Comparison of ENCODE assay signal across 15 cellular contexts in genomic region chr11:3786781-3787428, GRCh38. TPM values are rescaled to one million over a fixed set of nuclear protein-coding genes. Genes with fewer than 3 reads are reported as not detected.
DNase-seq lines count a peak whose midpoint lies in the region; ATAC-seq and TF ChIP-seq lines count a peak whose summit lies in the region.
"Had no signal": no experiment of that assay in that cellular context is flagged by ENCODE, and none has a peak within 500 bp of the region (broad histone marks: within the 10 kb centered on the region; RNA-seq: fewer than 3 reads in every experiment).

No MANE protein-coding gene starts in this region.

- H3K27ac ChIP-seq in HL-60 (replicated peaks) (peak overlapping the region; percentile 71), tibial nerve (no peak overlapping the region)

- peaks cover 10 to 33% of the 10 kb centered on the region in 2 donors for H3K36me3 Mint-ChIP-seq in CD14-positive monocyte
- H3K36me3 Mint-ChIP-seq in brain, result peaks cover 45% of the 10 kb centered on the region
- peaks cover 4% of the 10 kb centered on the region for H3K36me3 Mint-ChIP-seq in mesothelial cell of epicardium

- H3K9me3 Mint-ChIP-seq in CD14-positive monocyte (no peaks in the 10 kb centered on the region), brain (no peaks in the 10 kb centered on the region), mesothelial cell of epicardium (no peaks in the 10 kb centered on the region)

- no peak for TF ChIP-seq CTCF in CD14-positive monocyte (IDR thresholded peaks at IDR 0.05)
- no peak for TF ChIP-seq CTCF in HL-60 (IDR thresholded peaks at IDR 0.05; ENCODE audit: insufficient read depth, low read length)
- no peak for TF ChIP-seq CTCF in brain (conservative IDR thresholded peaks at IDR 0.05)
- TF ChIP-seq CTCF in mesothelial cell of epicardium (IDR thresholded peaks at IDR 0.05; ENCODE audit: unreplicated experiment), result no peak
- TF ChIP-seq CTCF in tibial nerve (IDR thresholded peaks at IDR 0.05), result no peak

- WGBS in tibial nerve, 2 donors, result 56 to 57% methylated on average over 8 of the region's 8 CpGs

- H3K27me3 ChIP-seq in HL-60 (ENCODE audit: insufficient read depth, poor library complexity, severe bottlenecking), result no peaks in the 10 kb centered on the region
- H3K27me3 ChIP-seq in tibial nerve, result no peaks in the 10 kb centered on the region
- H3K27me3 ChIP-seq: heart right ventricle had no signal

- intact Hi-C loops in CD14-positive monocyte (cut with micrococcal nuclease), result loop anchor here in 1 of 2 donors (10.0 kb wide), 1 partner anchor 62 kb away; no protein-coding TSS in a partner anchor

- peaks cover 0 to 66% (median 5%) of the 10 kb centered on the region in 4 donors for H3K4me1 ChIP-seq in tibial nerve

- H3K9me3 ChIP-seq in tibial nerve, result no peaks in the 10 kb centered on the region
- H3K9me3 ChIP-seq: heart right ventricle had no signal

- DNase-seq in CD14-positive monocyte (ENCODE audit: low spot score) (no peak), HL-60 (ENCODE audit: low read depth in 1 of 2, low spot score in 1 of 2) (no peak), mesothelial cell of epicardium (ENCODE audit: low spot score in 2 of 2, unreplicated experiment in 2 of 2) (no peak), T-helper 9 cell (no peak), tibial nerve (ENCODE audit: low spot score in 2 of 2) (no peak)
- no peak for DNase-seq in stimulated activated naive CD4-positive, alpha-beta T cell treated with Interleukin-2 at 50 U/mL for 16 hours (lab: John Stamatoyannopoulos, UW)
- DNase-seq: central memory CD4-positive, alpha-beta T cell; DMS79; GOT3; heart right ventricle; NCI-H187 treated with DMSO at 0.1 percent for 48 hours; RPMI8226; stimulated activated CD4-positive, alpha-beta T cell treated with anti-CD3 and anti-CD28 coated beads, Interleukin-4, amount 100 ng/mL, for 24 hours had no signal

- H3K4me3 ChIP-seq in HL-60 (replicated peaks; ENCODE audit: insufficient read depth, low read length) (no peak overlapping the region), tibial nerve (no peak overlapping the region)

- no peak for TF ChIP-seq EP300 in tibial nerve (IDR thresholded peaks at IDR 0.05)

- peak overlapping the region; percentile 73 to 94 (median 91) for H3K27ac Mint-ChIP-seq in CD14-positive monocyte
- H3K27ac Mint-ChIP-seq in brain, result peak overlapping the region in 3 of 5 experiments; percentile 2 to 63 (median 55)
- peak overlapping the region; percentile 43 for H3K27ac Mint-ChIP-seq in mesothelial cell of epicardium

- H3K27me3 Mint-ChIP-seq in CD14-positive monocyte (ENCODE audit: low read depth in 3 of 3) (no peaks in the 10 kb centered on the region), brain (no peaks in the 10 kb centered on the region), mesothelial cell of epicardium (ENCODE audit: low read depth) (no peaks in the 10 kb centered on the region)

- H3K4me1 Mint-ChIP-seq in CD14-positive monocyte, result peaks cover 61% of the 10 kb centered on the region
- peaks cover 40% of the 10 kb centered on the region for H3K4me1 Mint-ChIP-seq in brain
- peaks cover 11% of the 10 kb centered on the region for H3K4me1 Mint-ChIP-seq in mesothelial cell of epicardium

- H3K4me3 Mint-ChIP-seq in CD14-positive monocyte (peak overlapping the region in 1 of 2 donors; percentile 76), brain (peak overlapping the region in 1 of 5 experiments; percentile 18), mesothelial cell of epicardium (no peak overlapping the region)

- no peak for TF ChIP-seq POLR2A in tibial nerve (IDR thresholded peaks at IDR 0.05)

- H3K36me3 ChIP-seq in tibial nerve, result peaks cover 0 to 16% (median 0%) of the 10 kb centered on the region in 3 donors

- ATAC-seq in HG03045 (IDR thresholded peaks at IDR 0.05; ENCODE audit: unreplicated experiment), result no peak

RNA-seq across cellular contexts. Expression of gene NUP98, which starts 10.4 kb away (rescaled TPM):
- polyA plus RNA-seq in CD14-positive monocyte (10 to 100 TPM; 19.6 to 28.5 TPM), brain (ENCODE audit: insufficient read depth, low read depth, low replicate concordance) (28.6 TPM)
- total RNA-seq in mesothelial cell of epicardium (82.6 to 85.4 TPM (median 83.3 TPM) in 3 replicates), tibial nerve (100 to 1,000 TPM in 2 of 4 donors, 10 to 100 TPM in 2; 75.3 to 193 (median 115) TPM)

RNA-seq across cellular contexts. Expression of gene PGAP2, which starts 21.5 kb away (rescaled TPM):
- polyA plus RNA-seq in CD14-positive monocyte (1 to 10 TPM; 5.8 to 6.8 TPM), brain (ENCODE audit: insufficient read depth, low read depth, low replicate concordance) (16.0 TPM)
- total RNA-seq in mesothelial cell of epicardium (43.2 to 47.6 TPM (median 47.4 TPM) in 3 replicates), tibial nerve (10 to 100 TPM in 3 of 4 donors, 1 to 10 TPM in 1; 8.1 to 15.1 (median 10.8) TPM)

RNA-seq across cellular contexts. Expression of gene RHOG, which starts 53.9 kb away (rescaled TPM):
- polyA plus RNA-seq in CD14-positive monocyte (100 to 1,000 TPM; 315 to 458 TPM), brain (ENCODE audit: insufficient read depth, low read depth, low replicate concordance) (84.3 TPM)
- total RNA-seq in mesothelial cell of epicardium (23.8 to 24.7 TPM (median 24.2 TPM) in 3 replicates), tibial nerve (10 to 100 TPM; 35.2 to 92.7 (median 66.0) TPM)
